In the genomic region with DNA sequence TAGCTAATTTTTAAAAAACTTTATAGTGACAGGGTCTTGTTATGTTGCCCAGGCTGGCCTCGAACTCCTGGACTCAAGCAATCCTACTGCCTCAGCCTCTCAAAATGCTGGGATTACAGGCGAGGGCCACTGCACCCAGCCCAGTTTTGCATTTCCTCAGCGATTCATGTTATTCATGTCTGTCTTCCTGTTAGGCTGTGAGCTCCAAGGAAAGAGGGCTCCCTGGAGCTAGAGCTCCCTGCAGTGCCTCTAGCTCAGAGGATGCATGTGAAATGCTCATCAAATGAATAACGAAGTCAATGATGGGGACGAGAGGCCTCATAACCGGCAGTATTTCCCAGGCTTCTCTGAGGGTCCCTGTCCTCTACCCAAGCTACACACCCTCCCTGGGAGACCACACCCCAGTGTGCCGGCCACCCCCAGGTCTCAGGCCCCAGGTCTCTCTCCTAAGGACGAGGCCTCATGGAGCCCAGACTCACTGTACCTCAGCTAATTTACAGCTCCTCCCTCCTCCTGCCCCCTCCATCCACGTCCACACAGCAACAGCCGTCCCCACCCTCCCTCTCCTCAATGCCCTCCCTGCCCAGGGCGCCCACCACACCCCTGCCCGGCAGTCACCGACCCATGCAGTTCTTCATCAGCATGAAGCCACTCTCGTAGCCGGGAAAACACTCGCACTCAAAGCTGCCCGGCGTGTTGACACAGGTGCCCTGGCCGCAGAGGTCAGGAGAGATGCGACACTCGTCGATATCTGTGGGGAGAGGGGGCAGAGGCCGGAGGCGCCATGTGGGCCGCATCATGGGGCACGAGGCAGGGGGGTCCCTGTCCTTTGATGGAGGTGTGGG, we compare ENCODE assay signal across 19 cellular contexts. TPM values are rescaled to one million over a fixed set of nuclear protein-coding genes. Genes with fewer than 3 reads are reported as not detected.
A peak's percentile ranks its signal among the peaks of the same experiment; 100 is the strongest.
DNase-seq lines count a peak whose midpoint lies in the region; TF ChIP-seq lines count a peak whose summit lies in the region.
"Had no signal": no experiment of that assay in that cellular context is flagged by ENCODE, and none has a peak within 500 bp of the region (broad histone marks: within the 10 kb centered on the region; RNA-seq: fewer than 3 reads in every experiment).

No MANE protein-coding gene starts in this region.

- no peak overlapping the region for H3K23ac ChIP-seq in mesendoderm (ENCODE audit: low read length)

- 77 to 85% methylated on average over 12 to 26 of the region's 26 CpGs for WGBS in endodermal cell (ENCODE audit: insufficient coverage in 1 of 2, insufficient read length in 1 of 2), 2 experiments
- WGBS in mesendoderm (ENCODE audit: extremely low coverage, insufficient coverage, low lambda C conversion rate): no CpG with 5 or more reads among the region's 26 CpGs

- H3K4me1 Mint-ChIP-seq in endodermal cell: peaks cover 3% of the 10 kb centered on the region

- no peak overlapping the region for H2AK5ac ChIP-seq in mesendoderm (ENCODE audit: low read length)

- H3K36me3 Mint-ChIP-seq in endodermal cell (ENCODE audit: low read depth): peaks cover 53% of the 10 kb centered on the region
- H3K36me3 Mint-ChIP-seq: IgD-negative memory B cell had no signal

- CTCF ChIA-PET in HEK293 (lab: Yijun Ruan, JAX): no interaction called here

- TF ChIP-seq CTCF in HEK293 (tag by site-specific recombination; IDR thresholded peaks at IDR 0.05): no peak
- no peak for TF ChIP-seq CTCF in endodermal cell (conservative IDR thresholded peaks at IDR 0.05)

- H4K5ac ChIP-seq in mesendoderm (ENCODE audit: low read length): no peak overlapping the region

- H3K79me1 ChIP-seq in mesendoderm (ENCODE audit: low read length): no peaks in the 10 kb centered on the region

- DNase-seq in DMS53 (lab: John Stamatoyannopoulos, UW): peak; percentile 56
- no peak for DNase-seq in DMS53 treated with DMSO at 0.1 percent for 48 hours (lab: John Stamatoyannopoulos, UW; ENCODE audit: unreplicated experiment)
- peak; percentile 86 for DNase-seq in endodermal cell
- DNase-seq in mesendoderm: peak; percentile 67
- DNase-seq in SW480 (ENCODE audit: low spot score): no peak
- DNase-seq in germinal center (ENCODE audit: low spot score): no peak
- DNase-seq in RPMI8226: no peak
- DNase-seq: AML-193, DMS79 treated with DMSO at 0.1 percent for 48 hours, HCEC 1CT, Karpas-422, NCI-H1436 treated with DMSO at 0.1 percent for 48 hours, NCI-H82, PC-9 had no signal

- H3K56ac ChIP-seq in mesendoderm (ENCODE audit: low read length): peak overlapping the region; percentile 67

- no peak overlapping the region for H3K4me2 ChIP-seq in mesendoderm (ENCODE audit: low read length)
- H3K4me2 ChIP-seq: PC-9 had no signal

- POLR2A ChIA-PET in HEK293 (lab: Yijun Ruan, JAX): no interaction called here

- no peaks in the 10 kb centered on the region for H3K79me2 ChIP-seq in mesendoderm (ENCODE audit: control insufficient read depth, insufficient read depth, low read length)

- no peak overlapping the region for H2BK5ac ChIP-seq in mesendoderm (ENCODE audit: low read length)

- H3K36me3 ChIP-seq in HEK293 (ENCODE audit: control insufficient read depth in 2 of 2, insufficient read depth in 1 of 2, low read length in 2 of 2) (no peaks in the 10 kb centered on the region), endodermal cell (ENCODE audit: control insufficient read depth, insufficient read depth, low read length) (peaks cover 37% of the 10 kb centered on the region), mesendoderm (ENCODE audit: control insufficient read depth, insufficient read depth, low read length) (peaks cover 18% of the 10 kb centered on the region)

- peak overlapping the region; percentile 83 for H3K27ac Mint-ChIP-seq in endodermal cell
- H3K27ac Mint-ChIP-seq: IgD-negative memory B cell had no signal

- H4K8ac ChIP-seq in mesendoderm (ENCODE audit: low read depth, low read length): no peak overlapping the region

- no peak overlapping the region for H3K18ac ChIP-seq in mesendoderm (ENCODE audit: low read length)

- H3K9me3 ChIP-seq in HEK293 (ENCODE audit: control insufficient read depth, insufficient read depth, low read depth, low read length): no peaks in the 10 kb centered on the region
- H3K9me3 ChIP-seq in endodermal cell (ENCODE audit: control insufficient read depth, low read length): no peaks in the 10 kb centered on the region

- H3K4me3 ChIP-seq in HEK293 (ENCODE audit: low read depth, low read length): no peak overlapping the region
- H3K4me3 ChIP-seq in endodermal cell (ENCODE audit: low read length): no peak overlapping the region
- H3K4me3 ChIP-seq in mesendoderm (ENCODE audit: low read length): no peak overlapping the region
- H3K4me3 ChIP-seq: PC-9 had no signal

- no peak overlapping the region for H3K4ac ChIP-seq in mesendoderm (ENCODE audit: low read depth, low read length)

- H3K27me3 ChIP-seq in endodermal cell (ENCODE audit: control insufficient read depth, insufficient read depth, low read length, poor library complexity, severe bottlenecking) (no peaks in the 10 kb centered on the region), mesendoderm (ENCODE audit: insufficient read depth, low read length, poor library complexity) (no peaks in the 10 kb centered on the region)

- no peak overlapping the region for H2BK15ac ChIP-seq in mesendoderm (replicated peaks; ENCODE audit: low read depth)

- no peak overlapping the region for H3K4me3 Mint-ChIP-seq in endodermal cell
- H3K4me3 Mint-ChIP-seq: IgD-negative memory B cell had no signal

- no peaks in the 10 kb centered on the region for H3K27me3 Mint-ChIP-seq in endodermal cell (ENCODE audit: insufficient read depth)

- no peak overlapping the region for H2BK120ac ChIP-seq in mesendoderm (ENCODE audit: low read depth, low read length)

- H3K4me1 ChIP-seq in HEK293 (ENCODE audit: control insufficient read depth, insufficient read depth, low read length) (no peaks in the 10 kb centered on the region), endodermal cell (ENCODE audit: control insufficient read depth, insufficient read depth, low read length) (no peaks in the 10 kb centered on the region), mesendoderm (ENCODE audit: control insufficient read depth, low read depth, low read length) (no peaks in the 10 kb centered on the region)

- no peak overlapping the region for H3K27ac ChIP-seq in HEK293 (ENCODE audit: extremely low read depth, low read depth, low read length)
- no peak overlapping the region for H3K27ac ChIP-seq in endodermal cell (ENCODE audit: low read depth, low read length)
- H3K27ac ChIP-seq in mesendoderm (ENCODE audit: low read depth, low read length): peak overlapping the region; percentile 74
- H3K27ac ChIP-seq: 22Rv1, C4-2B, PC-9 had no signal

- no peak overlapping the region for H3K9ac ChIP-seq in endodermal cell (ENCODE audit: extremely low read depth, low read length, poor library complexity, severe bottlenecking)
- H3K9ac ChIP-seq in mesendoderm (ENCODE audit: low read length): no peak overlapping the region

- no peaks in the 10 kb centered on the region for H3K9me3 Mint-ChIP-seq in endodermal cell

TF ChIP-seq in HEK293, 187 proteins besides CTCF, POLR2A, EP300 and RAD21:
- TF ChIP-seq ZNF48 (tag by site-specific recombination; IDR thresholded peaks at IDR 0.05) (no peak), ZIC2 (tag by site-specific recombination; IDR thresholded peaks at IDR 0.05) (0 out of 2 replicates have a peak, but pooled peaks have one; percentile 14)

RNA-seq across cellular contexts. Expression of gene FBN3, which starts 28.5 kb away (rescaled TPM):
- total RNA-seq in endodermal cell: 100 to 1,000 TPM; 105 to 143 TPM
- 19.4 TPM for polyA plus RNA-seq in endodermal cell (2013, experiment 1 of 2)
- 21.4 TPM for polyA plus RNA-seq in endodermal cell (2013, experiment 2 of 2)
- polyA plus RNA-seq in mesendoderm (2013, experiment 1 of 2): 11.9 TPM
- polyA plus RNA-seq in mesendoderm (2013, experiment 2 of 2): 11.8 TPM
- total RNA-seq: MCF 10A, PC-9 had no signal
- polyA plus RNA-seq: IgD-negative memory B cell had no signal

Comparison
In these comparisons a context has a peak if more than half of its experiments do, and no peak if none do; other contexts are left out.
1. DNase-seq: peak in DMS53 (single experiment), endodermal cell (single experiment) and mesendoderm (single experiment); none in DMS53 treated with DMSO at 0.1 percent for 48 hours (single experiment), SW480 (single experiment), germinal center (single experiment) and RPMI8226 (single experiment).